ENCODE assay signal across 29 cellular contexts in the genomic region with DNA sequence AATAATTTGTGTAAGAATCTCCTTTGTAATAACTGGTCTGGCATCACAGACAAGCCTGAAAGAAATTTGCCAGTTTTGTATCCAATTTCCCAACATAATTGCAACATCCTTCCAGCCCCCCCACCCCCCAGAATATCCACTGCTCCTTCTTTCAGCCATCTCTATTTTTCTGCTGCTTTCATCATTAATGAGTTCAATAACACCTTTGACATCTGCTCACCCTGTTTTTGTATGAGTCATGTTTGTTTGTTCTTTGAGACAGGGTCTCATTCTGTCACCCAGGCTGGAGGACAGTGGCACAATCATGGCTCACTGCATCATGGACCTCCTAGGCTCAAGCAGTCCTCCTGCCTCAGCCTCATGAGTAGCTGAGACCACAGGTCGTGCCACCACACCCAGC.
"Had no signal": no experiment of that assay in that cellular context is flagged by ENCODE, and none has a peak within 500 bp of the region (broad histone marks: within the 10 kb centered on the region; RNA-seq: fewer than 3 reads in every experiment).

No MANE protein-coding gene starts in this region.

- H3K4me1 Mint-ChIP-seq: central memory CD8-positive, alpha-beta T cell; immature natural killer cell; natural killer cell had no signal

- H3K36me3 Mint-ChIP-seq: immature natural killer cell; natural killer cell; neural progenitor cell; stimulated activated naive B cell treated with anti-CD40 and anti-IgM and Interleukin-4, amounts not matched to agents 10 μg/mL and 1 μg/mL and 100 μg/mL, for 72 hours had no signal

- H3K27me3 ChIP-seq: colonic mucosa, gastroesophageal sphincter, neural progenitor cell, right atrium auricular region, stomach, thyroid gland, upper lobe of left lung, vagina had no signal

- H3K36me3 ChIP-seq: colonic mucosa, gastroesophageal sphincter, neural progenitor cell, right atrium auricular region, stomach, thyroid gland, upper lobe of left lung, vagina had no signal

- ATAC-seq: gastroesophageal sphincter; left colon; natural killer cell; stimulated activated naive B cell treated with anti-CD40 and anti-IgM and Interleukin-4, amounts not matched to agents 10 μg/mL and 1 μg/mL and 100 μg/mL, for 72 hours had no signal

- H3K9me3 ChIP-seq: colonic mucosa, gastroesophageal sphincter, right atrium auricular region, stomach, thyroid gland, upper lobe of left lung, vagina had no signal

- H3K27ac ChIP-seq: colonic mucosa, gastroesophageal sphincter, neural progenitor cell, right atrium auricular region, stomach, thyroid gland, upper lobe of left lung, vagina had no signal

- DNase-seq: activated CD4-positive, alpha-beta T cell treated with anti-CD3 and anti-CD28 coated beads for 48 hours; activated CD4-positive, alpha-beta T cell treated with anti-CD3 and anti-CD28 coated beads, Interleukin-2, amount 50 U/mL, for 48 hours; activated CD8-positive, alpha-beta memory T cell treated with anti-CD3 and anti-CD28 coated beads, Interleukin-2, amount 50 U/mL, for 4 hours; activated gamma-delta T cell; activated T-cell treated with anti-CD3 and anti-CD28 coated beads, Interleukin-2, amount 50 U/mL, for 1 hour; anterior cingulate cortex; colonic mucosa; effector memory CD4-positive, alpha-beta T cell; head of caudate nucleus; hypothalamus; immature natural killer cell; kidney; left colon; natural killer cell; occipital lobe; stimulated activated CD4-positive, alpha-beta T cell treated with anti-CD3 and anti-CD28 coated beads, Interleukin-2, amount 100 ng/mL, for 24 hours; stimulated activated naive B cell treated with anti-CD40 and anti-IgM and Interleukin-4, amounts not matched to agents 10 μg/mL and 1 μg/mL and 100 μg/mL, for 72 hours; stomach; T-helper 1 cell; thyroid gland; upper lobe of left lung had no signal

- H3K4me3 Mint-ChIP-seq: activated naive CD4-positive, alpha-beta T cell treated with anti-CD3 and anti-CD28 coated beads, Interleukin-2, amount 50 U/mL, for 24 hours; central memory CD8-positive, alpha-beta T cell; immature natural killer cell; natural killer cell; neural progenitor cell; stimulated activated naive B cell treated with anti-CD40 and anti-IgM and Interleukin-4, amounts not matched to agents 10 μg/mL and 1 μg/mL and 100 μg/mL, for 72 hours; T-helper 2 cell treated with Interferon-gamma antibody and Interleukin-4, amounts not matched to agents 5 μg/mL and 100 μg/mL, for 36 hours had no signal

- H3K4me1 ChIP-seq: colonic mucosa, neural progenitor cell, right atrium auricular region, vagina had no signal

- H3K4me3 ChIP-seq: colonic mucosa, gastroesophageal sphincter, neural progenitor cell, right atrium auricular region, smooth muscle cell, stomach, thyroid gland, upper lobe of left lung, vagina had no signal

- H3K27ac Mint-ChIP-seq: activated naive CD4-positive, alpha-beta T cell treated with anti-CD3 and anti-CD28 coated beads, Interleukin-2, amount 50 U/mL, for 24 hours; natural killer cell; neural progenitor cell; T-helper 2 cell treated with Interferon-gamma antibody and Interleukin-4, amounts not matched to agents 5 μg/mL and 100 μg/mL, for 36 hours had no signal

- H3K27me3 Mint-ChIP-seq: activated naive CD4-positive, alpha-beta T cell treated with anti-CD3 and anti-CD28 coated beads, Interleukin-2, amount 50 U/mL, for 24 hours; central memory CD8-positive, alpha-beta T cell had no signal

- H3K9me3 Mint-ChIP-seq: activated naive CD4-positive, alpha-beta T cell treated with anti-CD3 and anti-CD28 coated beads, Interleukin-2, amount 50 U/mL, for 24 hours; central memory CD8-positive, alpha-beta T cell; immature natural killer cell; natural killer cell; neural progenitor cell; stimulated activated naive B cell treated with anti-CD40 and anti-IgM and Interleukin-4, amounts not matched to agents 10 μg/mL and 1 μg/mL and 100 μg/mL, for 72 hours; T-helper 2 cell treated with Interferon-gamma antibody and Interleukin-4, amounts not matched to agents 5 μg/mL and 100 μg/mL, for 36 hours had no signal
